Comparison of ENCODE assay signal across 14 cellular contexts in the genomic region with DNA sequence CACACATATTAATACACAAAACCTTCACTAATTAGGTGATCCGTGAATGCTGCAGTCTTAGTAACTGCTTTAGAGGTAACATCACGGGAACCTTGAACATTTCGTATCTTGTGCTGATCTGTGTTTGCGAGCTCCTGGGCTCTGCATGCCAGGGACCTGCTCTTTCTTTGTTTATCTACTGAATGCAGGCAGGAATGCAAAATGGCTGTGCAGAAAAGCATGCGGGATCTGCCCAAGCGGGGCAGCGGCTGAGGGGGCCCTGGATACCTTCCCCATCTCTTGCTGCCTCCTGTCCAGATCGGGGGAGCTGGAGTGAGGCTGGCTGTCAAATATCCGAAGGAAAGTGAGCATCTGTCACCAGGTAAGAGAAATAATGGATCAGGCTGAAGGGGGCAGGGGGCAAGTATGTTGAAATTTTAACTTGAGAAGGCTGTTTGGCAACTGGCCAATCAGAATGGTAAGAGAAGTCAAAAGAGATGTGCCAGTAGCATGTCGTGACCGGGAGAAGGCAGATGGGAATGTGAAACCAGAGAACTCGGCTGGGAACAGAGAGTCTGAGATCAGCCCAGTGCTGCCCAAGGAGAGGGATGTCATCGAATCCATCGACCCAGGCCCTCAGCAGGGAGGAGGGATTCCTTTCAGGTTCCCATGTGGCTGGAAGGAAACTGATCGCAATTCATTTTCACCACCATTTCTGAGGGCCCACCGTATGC.
DNase-seq lines count a peak whose midpoint lies in the region; ATAC-seq and TF ChIP-seq lines count a peak whose summit lies in the region.
"Had no signal": no experiment of that assay in that cellular context is flagged by ENCODE, and none has a peak within 500 bp of the region (broad histone marks: within the 10 kb centered on the region; RNA-seq: fewer than 3 reads in every experiment).

No MANE protein-coding gene starts in this region.

- H3K27ac Mint-ChIP-seq in MCF 10A (ENCODE audit: low read depth, unreplicated experiment), result peak overlapping the region; percentile 79
- no peak overlapping the region for H3K27ac Mint-ChIP-seq in activated CD8-positive, alpha-beta T cell treated with anti-CD3 and anti-CD28 coated beads for 36 hours
- H3K27ac Mint-ChIP-seq: activated CD4-positive, alpha-beta memory T cell treated with anti-CD3 and anti-CD28 coated beads for 36 hours had no signal

- DNase-seq in MCF 10A (ENCODE audit: unreplicated experiment) (peak; percentile 90), breast epithelium (ENCODE audit: low spot score in 2 of 2) (no peak), islet precursor cell (peak; percentile 70), transverse colon (no peak), middle frontal gyrus (ENCODE audit: extremely low spot score, low spot score) (no peak)
- no peak for DNase-seq in activated CD8-positive, alpha-beta T cell treated with anti-CD3 and anti-CD28 coated beads for 36 hours
- DNase-seq: activated CD4-positive, alpha-beta memory T cell treated with anti-CD3 and anti-CD28 coated beads for 36 hours; amniotic stem cell; MM.1S; mucosa of descending colon; stimulated activated CD4-positive, alpha-beta T cell treated with anti-CD3 and anti-CD28 coated beads, Interleukin-4, amount 100 ng/mL, for 24 hours had no signal

- TF ChIP-seq POLR2A in breast epithelium (IDR thresholded peaks at IDR 0.05) (no peak), transverse colon (IDR thresholded peaks at IDR 0.05) (no peak)

- peaks cover 17% of the 10 kb centered on the region for H3K4me1 Mint-ChIP-seq in MCF 10A (ENCODE audit: insufficient read depth, unreplicated experiment)
- H3K4me1 Mint-ChIP-seq in activated CD8-positive, alpha-beta T cell treated with anti-CD3 and anti-CD28 coated beads for 36 hours (ENCODE audit: low read depth), result no peaks in the 10 kb centered on the region

- CTCF ChIA-PET in MCF 10A (lab: Yijun Ruan, JAX), result interaction anchor here (1.0 to 1.7 kb wide), 3 partner anchors 17 to 228 kb away, joined by 3 to 5 read pairs (median 4); partner anchors contain the start of gene CALM1
- CTCF ChIA-PET in activated CD8-positive, alpha-beta T cell treated with anti-CD3 and anti-CD28 coated beads for 36 hours (lab: Charles Lee), result no interaction called here

- 72 to 83% methylated on average over 5 to 16 of the region's 16 CpGs for WGBS in transverse colon (ENCODE audit: low coverage in 1 of 2), 2 donors

- ATAC-seq in activated CD8-positive, alpha-beta T cell treated with anti-CD3 and anti-CD28 coated beads for 36 hours, result no peak
- ATAC-seq in HG03280 (IDR thresholded peaks at IDR 0.05; ENCODE audit: unreplicated experiment), result no peak

- no peaks in the 10 kb centered on the region for H3K9me3 Mint-ChIP-seq in MCF 10A (ENCODE audit: unreplicated experiment)
- no peaks in the 10 kb centered on the region for H3K9me3 Mint-ChIP-seq in activated CD8-positive, alpha-beta T cell treated with anti-CD3 and anti-CD28 coated beads for 36 hours
- H3K9me3 Mint-ChIP-seq: activated CD4-positive, alpha-beta memory T cell treated with anti-CD3 and anti-CD28 coated beads for 36 hours had no signal

- POLR2A ChIA-PET in MCF 10A (lab: Yijun Ruan, JAX), result interaction anchor here (0.6 to 2.3 kb wide), 3 partner anchors 12 to 228 kb away, joined by 3 to 7 read pairs (median 3); partner anchors contain the start of gene CALM1
- POLR2A ChIA-PET in activated CD8-positive, alpha-beta T cell treated with anti-CD3 and anti-CD28 coated beads for 36 hours (lab: Charles Lee), result no interaction called here

- no peak overlapping the region for H3K27ac ChIP-seq in breast epithelium
- peak overlapping the region; percentile 85 for H3K27ac ChIP-seq in VCaP
- peak overlapping the region; percentile 1 to 68 (median 43) for H3K27ac ChIP-seq in transverse colon
- H3K27ac ChIP-seq: SJSA1 had no signal

- intact Hi-C loops in MCF 10A (cut with micrococcal nuclease) (no loop called here), breast epithelium (cut with DNase I; ENCODE audit: low total_unique reads) (loop anchor here (5.0 kb wide), 1 partner anchor 452 kb away; no protein-coding TSS in a partner anchor), transverse colon (cut with DNase I; ENCODE audit: low total_unique reads) (no loop called here)
- intact Hi-C loops in activated CD8-positive, alpha-beta T cell treated with anti-CD3 and anti-CD28 coated beads for 36 hours (cut with micrococcal nuclease), result no loop called here

- H3K27me3 Mint-ChIP-seq in MCF 10A (ENCODE audit: insufficient read depth, unreplicated experiment), result no peaks in the 10 kb centered on the region
- H3K27me3 Mint-ChIP-seq in activated CD8-positive, alpha-beta T cell treated with anti-CD3 and anti-CD28 coated beads for 36 hours, result no peaks in the 10 kb centered on the region
- H3K27me3 Mint-ChIP-seq: activated CD4-positive, alpha-beta memory T cell treated with anti-CD3 and anti-CD28 coated beads for 36 hours had no signal

- H3K36me3 ChIP-seq in breast epithelium (no peaks in the 10 kb centered on the region), transverse colon (no peaks in the 10 kb centered on the region)
- H3K36me3 ChIP-seq: SJSA1 had no signal

- TF ChIP-seq CTCF in MCF 10A (IDR thresholded peaks at IDR 0.05; ENCODE audit: unreplicated experiment) (no peak), breast epithelium (IDR thresholded peaks at IDR 0.05) (no peak), VCaP (conservative IDR thresholded peaks at IDR 0.05) (no peak), transverse colon (IDR thresholded peaks at IDR 0.05) (no peak)
- TF ChIP-seq CTCF in activated CD8-positive, alpha-beta T cell treated with anti-CD3 and anti-CD28 coated beads for 36 hours (IDR thresholded peaks at IDR 0.05), result no peak

- no peak for TF ChIP-seq EP300 in transverse colon (IDR thresholded peaks at IDR 0.05; ENCODE audit: low read depth)

- H3K4me3 ChIP-seq in breast epithelium (peak overlapping the region in 1 of 3 donors; percentile 19), transverse colon (no peak overlapping the region)
- H3K4me3 ChIP-seq: mucosa of descending colon, SJSA1 had no signal

- peak overlapping the region; percentile 44 for H3K4me3 Mint-ChIP-seq in MCF 10A (ENCODE audit: unreplicated experiment)
- no peak overlapping the region for H3K4me3 Mint-ChIP-seq in activated CD8-positive, alpha-beta T cell treated with anti-CD3 and anti-CD28 coated beads for 36 hours
- H3K4me3 Mint-ChIP-seq: activated CD4-positive, alpha-beta memory T cell treated with anti-CD3 and anti-CD28 coated beads for 36 hours had no signal

- in situ Hi-C loops in transverse colon (cut with MboI; ENCODE audit: low pct_ligation_motif_present in 1 of 4, low pct_unique_long_range_greater_than_20kb in 1 of 4, low sequenced_read_pairs in 3 of 4), result no loop called here

- BruUV-seq in MCF 10A (replicated peaks; lab: Mats Ljungman, UMichigan), result no TSS peak

- H3K9me3 ChIP-seq in breast epithelium (no peaks in the 10 kb centered on the region), transverse colon (no peaks in the 10 kb centered on the region)
- H3K9me3 ChIP-seq: mucosa of descending colon, SJSA1 had no signal

- H3K36me3 Mint-ChIP-seq in MCF 10A (ENCODE audit: insufficient read depth, unreplicated experiment), result no peaks in the 10 kb centered on the region
- no peaks in the 10 kb centered on the region for H3K36me3 Mint-ChIP-seq in activated CD8-positive, alpha-beta T cell treated with anti-CD3 and anti-CD28 coated beads for 36 hours (ENCODE audit: low read depth)
- H3K36me3 Mint-ChIP-seq: activated CD4-positive, alpha-beta memory T cell treated with anti-CD3 and anti-CD28 coated beads for 36 hours had no signal

- H3K4me1 ChIP-seq in breast epithelium (no peaks in the 10 kb centered on the region), transverse colon (peaks cover 0 to 14% (median 10%) of the 10 kb centered on the region in 4 donors)

- no peaks in the 10 kb centered on the region for H3K27me3 ChIP-seq in breast epithelium
- no peaks in the 10 kb centered on the region for H3K27me3 ChIP-seq in transverse colon
- H3K27me3 ChIP-seq: SJSA1 had no signal

Comparison
In these comparisons a context has a peak if more than half of its experiments do, and no peak if none do; other contexts are left out.
1. DNase-seq: peak in MCF 10A (single experiment) and islet precursor cell (single experiment); none in breast epithelium (0 of 2), transverse colon (single experiment), middle frontal gyrus (single experiment) and activated CD8-positive, alpha-beta T cell treated with anti-CD3 and anti-CD28 coated beads for 36 hours (single experiment).
2. H3K27ac ChIP-seq: peak in VCaP (single experiment) and transverse colon (4 of 4); none in breast epithelium (0 of 2).